19 cellular contexts compared by ENCODE assay signal in the genomic region with DNA sequence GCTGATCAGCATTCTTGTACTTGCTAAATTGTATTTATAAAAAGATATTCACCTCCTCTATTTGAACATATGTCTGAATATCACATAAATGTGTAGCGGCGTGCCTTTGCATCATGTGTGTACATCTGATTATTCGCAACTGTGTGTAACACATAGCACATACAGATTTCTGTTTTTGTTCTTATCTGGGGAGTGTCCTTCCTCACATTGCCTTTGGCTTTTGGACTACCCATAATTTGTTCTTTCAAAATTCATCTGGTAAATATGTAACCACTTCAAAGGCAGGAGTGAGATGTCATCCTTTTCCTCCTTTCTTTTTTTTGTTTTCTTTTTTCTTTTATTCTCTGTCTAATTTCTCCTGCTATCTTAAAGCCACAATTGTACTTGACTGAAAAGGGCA.
"Had no signal": no experiment of that assay in that cellular context is flagged by ENCODE, and none has a peak within 500 bp of the region (broad histone marks: within the 10 kb centered on the region; RNA-seq: fewer than 3 reads in every experiment).

No MANE protein-coding gene starts in this region.

- H3K27me3 Mint-ChIP-seq: activated CD4-positive, alpha-beta T cell treated with anti-CD3 and anti-CD28 coated beads, Interleukin-2, amount 10 ng/mL, durations not matched to agents 7 days and 5 days; activated naive CD4-positive, alpha-beta T cell treated with anti-CD3 and anti-CD28 coated beads, Interleukin-2, amount 10 ng/mL, durations not matched to agents 7 days and 5 days; activated naive CD8-positive, alpha-beta T cell treated with anti-CD3 and anti-CD28 coated beads, Interleukin-2, amount 50 U/mL, for 24 hours had no signal

- H3K27ac ChIP-seq: lower lobe of right lung, testis, upper lobe of left lung had no signal

- H3K36me3 ChIP-seq: lower lobe of right lung, right atrium auricular region, upper lobe of left lung had no signal

- H3K27ac Mint-ChIP-seq: activated CD4-positive, alpha-beta T cell treated with anti-CD3 and anti-CD28 coated beads, Interleukin-2, amount 10 ng/mL, durations not matched to agents 7 days and 5 days; activated naive CD4-positive, alpha-beta T cell treated with anti-CD3 and anti-CD28 coated beads, Interleukin-2, amount 10 ng/mL, durations not matched to agents 7 days and 5 days; activated naive CD8-positive, alpha-beta T cell treated with anti-CD3 and anti-CD28 coated beads, Interleukin-2, amount 50 U/mL, for 24 hours; stimulated activated effector memory CD8-positive, alpha-beta T cell treated with anti-CD3 and anti-CD28 coated beads, Interleukin-12 subunit alpha, Interleukin-12 subunit beta, amount 100 ng/mL, for 72 hours; T-helper 1 cell treated with Interleukin-12 subunit alpha and Interleukin-12 subunit beta and Interleukin-4 antibody, amounts not matched to agents 30 μg/mL and 1 μg/mL, for 36 hours had no signal

- H3K4me3 Mint-ChIP-seq: activated CD4-positive, alpha-beta T cell treated with anti-CD3 and anti-CD28 coated beads, Interleukin-2, amount 10 ng/mL, durations not matched to agents 7 days and 5 days; activated naive CD4-positive, alpha-beta T cell treated with anti-CD3 and anti-CD28 coated beads, Interleukin-2, amount 10 ng/mL, durations not matched to agents 7 days and 5 days; activated naive CD8-positive, alpha-beta T cell treated with anti-CD3 and anti-CD28 coated beads, Interleukin-2, amount 50 U/mL, for 24 hours; stimulated activated effector memory CD8-positive, alpha-beta T cell treated with anti-CD3 and anti-CD28 coated beads, Interleukin-12 subunit alpha, Interleukin-12 subunit beta, amount 100 ng/mL, for 72 hours; T-helper 1 cell treated with Interleukin-12 subunit alpha and Interleukin-12 subunit beta and Interleukin-4 antibody, amounts not matched to agents 30 μg/mL and 1 μg/mL, for 36 hours had no signal

- DNase-seq: activated CD4-positive, alpha-beta T cell treated with anti-CD3 and anti-CD28 coated beads, Interleukin-2, amount 10 ng/mL, durations not matched to agents 7 days and 5 days; activated CD8-positive, alpha-beta memory T cell treated with anti-CD3 and anti-CD28 coated beads, Interleukin-2, amount 50 U/mL, for 4 hours; activated effector memory CD4-positive, alpha-beta T cell treated with Interleukin-2 at 50 U/mL for 16 hours; activated naive CD4-positive, alpha-beta T cell treated with anti-CD3 and anti-CD28 coated beads, Interleukin-2, amount 10 ng/mL, durations not matched to agents 7 days and 5 days; activated naive CD8-positive, alpha-beta T cell treated with anti-CD3 and anti-CD28 coated beads, Interleukin-2, amount 50 U/mL, for 24 hours; activated T-cell treated with anti-CD3 and anti-CD28 coated beads, Interleukin-2, amount 50 U/mL, for 48 hours; anterior cingulate cortex; cortex of kidney; left cardiac atrium; lower lobe of right lung; nephron progenitor cell; stimulated activated CD4-positive, alpha-beta T cell treated with anti-CD3 and anti-CD28 coated beads, Interleukin-4, amount 100 ng/mL, for 24 hours; testis; upper lobe of left lung had no signal

- ATAC-seq: activated naive CD8-positive, alpha-beta T cell treated with anti-CD3 and anti-CD28 coated beads, Interleukin-2, amount 50 U/mL, for 24 hours; left cardiac atrium; lower lobe of right lung; stimulated activated effector memory CD8-positive, alpha-beta T cell treated with anti-CD3 and anti-CD28 coated beads, Interleukin-12 subunit alpha, Interleukin-12 subunit beta, amount 100 ng/mL, for 72 hours had no signal

- H3K36me3 Mint-ChIP-seq: activated naive CD4-positive, alpha-beta T cell treated with anti-CD3 and anti-CD28 coated beads, Interleukin-2, amount 10 ng/mL, durations not matched to agents 7 days and 5 days; stimulated activated effector memory CD8-positive, alpha-beta T cell treated with anti-CD3 and anti-CD28 coated beads, Interleukin-12 subunit alpha, Interleukin-12 subunit beta, amount 100 ng/mL, for 72 hours had no signal

- H3K4me1 Mint-ChIP-seq: activated naive CD4-positive, alpha-beta T cell treated with anti-CD3 and anti-CD28 coated beads, Interleukin-2, amount 10 ng/mL, durations not matched to agents 7 days and 5 days; activated naive CD8-positive, alpha-beta T cell treated with anti-CD3 and anti-CD28 coated beads, Interleukin-2, amount 50 U/mL, for 24 hours; stimulated activated effector memory CD8-positive, alpha-beta T cell treated with anti-CD3 and anti-CD28 coated beads, Interleukin-12 subunit alpha, Interleukin-12 subunit beta, amount 100 ng/mL, for 72 hours had no signal

- H3K27me3 ChIP-seq: right atrium auricular region, testis, upper lobe of left lung had no signal

- FAIRE-seq: endometrium had no signal

- H3K9me3 ChIP-seq: lower lobe of right lung, right atrium auricular region, testis, upper lobe of left lung had no signal

- H3K4me3 ChIP-seq: lower lobe of right lung, right atrium auricular region, skin epidermis, testis, upper lobe of left lung had no signal
